ENCODE assay signal across 18 cellular contexts in the genomic region with DNA sequence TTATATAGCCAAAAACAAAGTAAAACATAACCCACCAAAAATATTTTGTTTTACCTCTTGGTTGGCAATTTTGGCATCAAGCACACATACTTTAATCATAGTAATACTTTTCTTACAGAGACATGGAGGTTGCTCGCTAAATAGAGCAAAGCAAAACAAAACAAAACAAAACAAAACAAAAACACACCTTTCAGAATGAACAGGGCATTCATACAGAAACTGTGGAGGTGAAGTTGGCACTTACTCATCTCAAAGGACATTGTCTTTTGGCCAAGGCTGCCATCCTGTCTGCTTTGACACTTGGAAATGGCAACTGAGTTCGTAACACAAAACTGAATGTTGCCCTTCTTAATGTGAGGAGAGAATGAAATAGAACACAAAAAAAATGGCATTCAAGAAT.
DNase-seq lines count a peak whose midpoint lies in the region; ATAC-seq and TF ChIP-seq lines count a peak whose summit lies in the region.
"Had no signal": no experiment of that assay in that cellular context is flagged by ENCODE, and none has a peak within 500 bp of the region (broad histone marks: within the 10 kb centered on the region; RNA-seq: fewer than 3 reads in every experiment).

No MANE protein-coding gene starts in this region.

- no peaks in the 10 kb centered on the region for H3K4me1 ChIP-seq in H9 (ENCODE audit: insufficient read depth, low read length)
- H3K4me1 ChIP-seq in MM.1S (ENCODE audit: low read length): peaks cover 9% of the 10 kb centered on the region
- H3K4me1 ChIP-seq: A549; BLaER1 treated with 17β-estradiol and CSF1 and Interleukin-3, amounts not matched to agents 10 nM and 100 nM; Caco-2 had no signal

- H2BK12ac ChIP-seq in H9 (ENCODE audit: insufficient read length, low read depth, low read length): no peak overlapping the region

- no peak overlapping the region for H3K56ac ChIP-seq in H9 (ENCODE audit: insufficient read length, low read depth, low read length)

- no peak overlapping the region for H4K91ac ChIP-seq in H9 (ENCODE audit: insufficient read length, low read depth, low read length)

- H2AFZ ChIP-seq in H9 (ENCODE audit: low read length): peak overlapping the region; percentile 56
- no peak overlapping the region for H2AFZ ChIP-seq in MM.1S (ENCODE audit: low read length)

- no peak overlapping the region for H3T11ph ChIP-seq in H9 (ENCODE audit: low read length)

- no peaks in the 10 kb centered on the region for H3K27me3 Mint-ChIP-seq in H9 (ENCODE audit: low read depth)
- H3K27me3 Mint-ChIP-seq: B cell; CD4-positive, alpha-beta T cell had no signal

- H3K9me3 ChIP-seq in H9 (ENCODE audit: control insufficient read depth, low read depth, low read length): no peaks in the 10 kb centered on the region
- no peaks in the 10 kb centered on the region for H3K9me3 ChIP-seq in MM.1S (replicated peaks; ENCODE audit: insufficient read depth, low read length)
- H3K9me3 ChIP-seq: A549; BLaER1 treated with 17β-estradiol and CSF1 and Interleukin-3, amounts not matched to agents 10 nM and 100 nM; Caco-2 had no signal

- no peaks in the 10 kb centered on the region for H3K79me1 ChIP-seq in H9 (ENCODE audit: insufficient read depth, low read depth, low read length, poor library complexity, severe bottlenecking)

- no peak overlapping the region for H2BK20ac ChIP-seq in H9 (ENCODE audit: low read depth, low read length, poor library complexity, severe bottlenecking)

- H3K27me3 ChIP-seq in H9 (ENCODE audit: insufficient read depth, low read length) (no peaks in the 10 kb centered on the region), MM.1S (replicated peaks; ENCODE audit: insufficient read depth, low read length) (peaks cover 38% of the 10 kb centered on the region)
- H3K27me3 ChIP-seq: BLaER1 treated with 17β-estradiol and CSF1 and Interleukin-3, amounts not matched to agents 10 nM and 100 nM had no signal

- H4K20me1 ChIP-seq in H9 (ENCODE audit: control insufficient read depth, insufficient read depth, insufficient read length) (no peaks in the 10 kb centered on the region), MM.1S (ENCODE audit: insufficient read depth, low read length) (no peaks in the 10 kb centered on the region)
- H4K20me1 ChIP-seq: BLaER1 treated with 17β-estradiol and CSF1 and Interleukin-3, amounts not matched to agents 10 nM and 100 nM had no signal

- H3K18ac ChIP-seq in H9 (ENCODE audit: insufficient read length, low read depth, low read length): no peak overlapping the region

- TF ChIP-seq CTCF in H9 (conservative IDR thresholded peaks at IDR 0.05) (no peak), MM.1S (IDR thresholded peaks at IDR 0.05; ENCODE audit: low read length) (no peak)

- no peaks in the 10 kb centered on the region for H3K4me1 Mint-ChIP-seq in H9
- H3K4me1 Mint-ChIP-seq: B cell had no signal

- no peaks in the 10 kb centered on the region for H3K23me2 ChIP-seq in H9 (ENCODE audit: insufficient read length, low read depth, low read length, poor library complexity, severe bottlenecking)

- H4K5ac ChIP-seq in H9 (ENCODE audit: insufficient read length, low read depth, low read length): no peak overlapping the region

- no peak for ATAC-seq in GM21737 (IDR thresholded peaks at IDR 0.05; ENCODE audit: unreplicated experiment)
- ATAC-seq: A549; CD8-positive, alpha-beta T cell had no signal

- no CpG with 5 or more reads among the region's 2 CpGs for WGBS in H9 (ENCODE audit: extremely low coverage, insufficient read length, low lambda C conversion rate)

- H3K27ac Mint-ChIP-seq in H9: no peak overlapping the region
- H3K27ac Mint-ChIP-seq: B cell; CD4-positive, alpha-beta T cell; CD8-positive, alpha-beta T cell had no signal

- no peak overlapping the region for H3K4ac ChIP-seq in H9 (ENCODE audit: low read depth, low read length)

- H3K14ac ChIP-seq in H9 (ENCODE audit: insufficient read depth, low read length): no peak overlapping the region

- no peaks in the 10 kb centered on the region for H3K9me2 ChIP-seq in MM.1S (replicated peaks; ENCODE audit: insufficient read depth, low read length)

- H3K27ac ChIP-seq in H9 (ENCODE audit: insufficient read length, low read depth, low read length) (no peak overlapping the region), MM.1S (ENCODE audit: low read length) (no peak overlapping the region; the same call in 1 of the 2 replicates)
- H3K27ac ChIP-seq: 22Rv1; A549; BLaER1 treated with 17β-estradiol and CSF1 and Interleukin-3, amounts not matched to agents 10 nM and 100 nM; C4-2B had no signal

- DNase-seq in H9 (no peak), MM.1S (no peak), RPMI8226 (peak; percentile 41), GOT3 (lab: John Stamatoyannopoulos, UW) (no peak)
- DNase-seq in activated effector memory CD4-positive, alpha-beta T cell treated with Interleukin-2 at 50 U/mL for 16 hours: no peak
- DNase-seq: AML-193; Caco-2; Calu3; CD4-positive, alpha-beta T cell; CD8-positive, alpha-beta T cell; DMS79 treated with DMSO at 0.1 percent for 48 hours; GF-D8 had no signal

- H3K9me3 Mint-ChIP-seq in H9: no peaks in the 10 kb centered on the region

- no peak overlapping the region for H3K23ac ChIP-seq in H9 (ENCODE audit: insufficient read length, low read depth, low read length)

- H3K79me2 ChIP-seq in H9 (ENCODE audit: insufficient read depth, low read length) (no peaks in the 10 kb centered on the region), MM.1S (ENCODE audit: low read length) (no peaks in the 10 kb centered on the region)

- no peak overlapping the region for H4K8ac ChIP-seq in H9 (replicated peaks; ENCODE audit: insufficient read length, low read depth, low read length)

- no peak overlapping the region for H2AK5ac ChIP-seq in H9 (ENCODE audit: insufficient read length, low read length)

- no peak overlapping the region for H2BK5ac ChIP-seq in H9 (ENCODE audit: insufficient read length, low read length)

- no peaks in the 10 kb centered on the region for H3K36me3 ChIP-seq in MM.1S (replicated peaks; ENCODE audit: insufficient read depth, low read length)
- H3K36me3 ChIP-seq: BLaER1 treated with 17β-estradiol and CSF1 and Interleukin-3, amounts not matched to agents 10 nM and 100 nM had no signal

- no peak overlapping the region for H3K4me3 ChIP-seq in MM.1S (ENCODE audit: low read length)
- H3K4me3 ChIP-seq: A549; BLaER1 treated with 17β-estradiol and CSF1 and Interleukin-3, amounts not matched to agents 10 nM and 100 nM had no signal

- no peak overlapping the region for H3K4me2 ChIP-seq in H9 (ENCODE audit: insufficient read depth, insufficient read length, low read length)
- peak overlapping the region; percentile 44; the same call in 1 of the 2 replicates for H3K4me2 ChIP-seq in MM.1S (ENCODE audit: low read depth, low read length)
- H3K4me2 ChIP-seq: A549; BLaER1 treated with 17β-estradiol and CSF1 and Interleukin-3, amounts not matched to agents 10 nM and 100 nM had no signal

- H3K4me3 Mint-ChIP-seq in H9: no peak overlapping the region
- H3K4me3 Mint-ChIP-seq: B cell; CD4-positive, alpha-beta T cell; CD8-positive, alpha-beta T cell had no signal

- H3K9ac ChIP-seq in H9 (ENCODE audit: extremely low read depth, insufficient read length, low read length) (no peak overlapping the region), MM.1S (ENCODE audit: low read length) (no peak overlapping the region)
- H3K9ac ChIP-seq: BLaER1 treated with 17β-estradiol and CSF1 and Interleukin-3, amounts not matched to agents 10 nM and 100 nM had no signal

- H3K36me3 Mint-ChIP-seq in H9 (ENCODE audit: insufficient read depth in 1 of 3, low read depth in 3 of 3): no peaks in the 10 kb centered on the region
- H3K36me3 Mint-ChIP-seq: CD8-positive, alpha-beta T cell had no signal

- H2BK15ac ChIP-seq in H9 (ENCODE audit: low read depth, low read length): no peak overlapping the region

- no peak overlapping the region for H2BK120ac ChIP-seq in H9 (ENCODE audit: low read depth, low read length, poor library complexity, severe bottlenecking)

- H3F3A ChIP-seq in MM.1S (ENCODE audit: insufficient read depth, low read length): no peaks in the 10 kb centered on the region
